In the genomic region with DNA sequence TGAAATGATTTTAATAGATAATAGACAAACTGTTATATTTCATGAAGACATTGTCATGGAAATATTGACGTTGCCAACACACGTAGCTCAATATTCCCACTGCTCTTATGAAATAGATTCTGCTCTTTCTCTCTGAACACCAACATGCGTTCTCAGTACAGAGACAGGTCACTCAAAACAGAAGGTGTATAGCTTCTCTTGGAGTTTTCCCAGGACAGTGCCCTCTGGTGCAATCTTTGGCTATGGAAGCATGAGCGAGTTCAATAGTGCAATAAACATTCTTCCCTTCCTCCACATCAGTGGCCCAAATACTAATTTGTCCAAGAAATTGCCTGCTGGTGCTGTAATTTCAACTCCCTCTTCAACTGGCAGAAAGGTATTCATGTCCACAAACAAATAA, we compare ENCODE assay signal across 1 cellular context.
TF ChIP-seq lines count a peak whose summit lies in the region.

No MANE protein-coding gene starts in this region.

TF ChIP-seq in IMR-90, 13 proteins besides CTCF, POLR2A, EP300 and RAD21 (continued from another document):
- TF ChIP-seq, protein P1, sequence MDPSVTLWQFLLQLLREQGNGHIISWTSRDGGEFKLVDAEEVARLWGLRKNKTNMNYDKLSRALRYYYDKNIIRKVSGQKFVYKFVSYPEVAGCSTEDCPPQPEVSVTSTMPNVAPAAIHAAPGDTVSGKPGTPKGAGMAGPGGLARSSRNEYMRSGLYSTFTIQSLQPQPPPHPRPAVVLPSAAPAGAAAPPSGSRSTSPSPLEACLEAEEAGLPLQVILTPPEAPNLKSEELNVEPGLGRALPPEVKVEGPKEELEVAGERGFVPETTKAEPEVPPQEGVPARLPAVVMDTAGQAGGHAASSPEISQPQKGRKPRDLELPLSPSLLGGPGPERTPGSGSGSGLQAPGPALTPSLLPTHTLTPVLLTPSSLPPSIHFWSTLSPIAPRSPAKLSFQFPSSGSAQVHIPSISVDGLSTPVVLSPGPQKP (IDR thresholded peaks at IDR 0.05; ENCODE audit: borderline replicate concordance, low read depth, low read length), result no peak
- TF ChIP-seq RCOR1 (IDR thresholded peaks at IDR 0.05; ENCODE audit: insufficient replicate concordance, low read length), result no peak
- TF ChIP-seq MAFK (IDR thresholded peaks at IDR 0.05; ENCODE audit: low read depth, low read length), result no peak
- no peak for TF ChIP-seq MXI1 (IDR thresholded peaks at IDR 0.05; ENCODE audit: borderline replicate concordance, low read depth, low read length)
- no peak for TF ChIP-seq MAZ (IDR thresholded peaks at IDR 0.05; ENCODE audit: borderline replicate concordance, low read depth, low read length)
- TF ChIP-seq BHLHE40 (IDR thresholded peaks at IDR 0.05; ENCODE audit: low read depth, low read length), result no peak
- TF ChIP-seq CEBPB (IDR thresholded peaks at IDR 0.05; ENCODE audit: low read depth, low read length), result no peak
- TF ChIP-seq FOS (IDR thresholded peaks at IDR 0.05; ENCODE audit: low read depth, low read length), result no peak
TF ChIP-seq in IMR-90: peak in this region for 0.
